ENCODE assay signal across 1 cellular context in genomic region chr5:59661306-59661705, GRCh38.
TF ChIP-seq lines count a peak whose summit lies in the region.

No MANE protein-coding gene starts in this region.

TF ChIP-seq in SK-N-SH, 30 proteins besides CTCF, POLR2A, EP300 and RAD21 (continued from another document):
- no peak for TF ChIP-seq PBX3 (IDR thresholded peaks at IDR 0.05)
- no peak for TF ChIP-seq REST (IDR thresholded peaks at IDR 0.05; ENCODE audit: low read depth, low read length)
- no peak for TF ChIP-seq EZH2phosphoT487 (IDR thresholded peaks at IDR 0.05; ENCODE audit: borderline replicate concordance, low read depth)
- TF ChIP-seq ELF1 (IDR thresholded peaks at IDR 0.05): no peak
- TF ChIP-seq TCF12 (IDR thresholded peaks at IDR 0.05): no peak
